ENCODE assay signal across 1 cellular context in the genomic region with DNA sequence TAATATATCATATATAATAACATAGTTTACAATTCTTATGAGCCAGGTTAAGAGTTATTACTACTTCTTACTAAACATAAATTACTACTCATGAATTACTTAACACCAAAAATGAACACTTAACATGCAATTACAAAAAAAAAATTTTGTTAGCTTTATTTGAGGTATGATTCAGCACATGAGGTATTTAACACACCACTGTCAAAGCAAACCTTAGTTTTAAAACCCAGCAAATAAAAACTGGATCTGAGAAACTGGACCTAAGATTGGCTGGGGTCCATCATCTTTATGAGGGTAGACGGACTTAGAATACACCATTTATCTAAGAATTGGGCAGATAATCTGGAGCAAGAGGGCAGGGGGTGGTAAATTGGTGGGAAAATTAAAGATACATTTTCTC.
TF ChIP-seq lines count a peak whose summit lies in the region.

No MANE protein-coding gene starts in this region.

TF ChIP-seq in IMR-90, 13 proteins besides CTCF, POLR2A, EP300 and RAD21:
- TF ChIP-seq MXI1 (IDR thresholded peaks at IDR 0.05; ENCODE audit: borderline replicate concordance, low read depth, low read length) (no peak), SMC3 (IDR thresholded peaks at IDR 0.05; ENCODE audit: low read depth, low read length) (no peak), RCOR1 (IDR thresholded peaks at IDR 0.05; ENCODE audit: insufficient replicate concordance, low read length) (no peak), MAFK (IDR thresholded peaks at IDR 0.05; ENCODE audit: low read depth, low read length) (no peak), CEBPB (IDR thresholded peaks at IDR 0.05; ENCODE audit: low read depth, low read length) (no peak), NFE2L2 (IDR thresholded peaks at IDR 0.05; ENCODE audit: low read depth, low read length) (no peak), RFX5 (IDR thresholded peaks at IDR 0.05; ENCODE audit: low read depth, low read length) (no peak), FOS (IDR thresholded peaks at IDR 0.05; ENCODE audit: low read depth, low read length) (no peak), CHD1 (IDR thresholded peaks at IDR 0.05; ENCODE audit: low read depth, low read length) (no peak), MAZ (IDR thresholded peaks at IDR 0.05; ENCODE audit: borderline replicate concordance, low read depth, low read length) (no peak), BHLHE40 (IDR thresholded peaks at IDR 0.05; ENCODE audit: low read depth, low read length) (no peak)
- TF ChIP-seq, protein P1, sequence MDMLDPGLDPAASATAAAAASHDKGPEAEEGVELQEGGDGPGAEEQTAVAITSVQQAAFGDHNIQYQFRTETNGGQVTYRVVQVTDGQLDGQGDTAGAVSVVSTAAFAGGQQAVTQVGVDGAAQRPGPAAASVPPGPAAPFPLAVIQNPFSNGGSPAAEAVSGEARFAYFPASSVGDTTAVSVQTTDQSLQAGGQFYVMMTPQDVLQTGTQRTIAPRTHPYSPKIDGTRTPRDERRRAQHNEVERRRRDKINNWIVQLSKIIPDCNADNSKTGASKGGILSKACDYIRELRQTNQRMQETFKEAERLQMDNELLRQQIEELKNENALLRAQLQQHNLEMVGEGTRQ (IDR thresholded peaks at IDR 0.05; ENCODE audit: low read depth, low read length): no peak
- TF ChIP-seq, protein P2, sequence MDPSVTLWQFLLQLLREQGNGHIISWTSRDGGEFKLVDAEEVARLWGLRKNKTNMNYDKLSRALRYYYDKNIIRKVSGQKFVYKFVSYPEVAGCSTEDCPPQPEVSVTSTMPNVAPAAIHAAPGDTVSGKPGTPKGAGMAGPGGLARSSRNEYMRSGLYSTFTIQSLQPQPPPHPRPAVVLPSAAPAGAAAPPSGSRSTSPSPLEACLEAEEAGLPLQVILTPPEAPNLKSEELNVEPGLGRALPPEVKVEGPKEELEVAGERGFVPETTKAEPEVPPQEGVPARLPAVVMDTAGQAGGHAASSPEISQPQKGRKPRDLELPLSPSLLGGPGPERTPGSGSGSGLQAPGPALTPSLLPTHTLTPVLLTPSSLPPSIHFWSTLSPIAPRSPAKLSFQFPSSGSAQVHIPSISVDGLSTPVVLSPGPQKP (IDR thresholded peaks at IDR 0.05; ENCODE audit: borderline replicate concordance, low read depth, low read length): no peak
TF ChIP-seq in IMR-90: peak in this region for 0.
